In the genomic region with DNA sequence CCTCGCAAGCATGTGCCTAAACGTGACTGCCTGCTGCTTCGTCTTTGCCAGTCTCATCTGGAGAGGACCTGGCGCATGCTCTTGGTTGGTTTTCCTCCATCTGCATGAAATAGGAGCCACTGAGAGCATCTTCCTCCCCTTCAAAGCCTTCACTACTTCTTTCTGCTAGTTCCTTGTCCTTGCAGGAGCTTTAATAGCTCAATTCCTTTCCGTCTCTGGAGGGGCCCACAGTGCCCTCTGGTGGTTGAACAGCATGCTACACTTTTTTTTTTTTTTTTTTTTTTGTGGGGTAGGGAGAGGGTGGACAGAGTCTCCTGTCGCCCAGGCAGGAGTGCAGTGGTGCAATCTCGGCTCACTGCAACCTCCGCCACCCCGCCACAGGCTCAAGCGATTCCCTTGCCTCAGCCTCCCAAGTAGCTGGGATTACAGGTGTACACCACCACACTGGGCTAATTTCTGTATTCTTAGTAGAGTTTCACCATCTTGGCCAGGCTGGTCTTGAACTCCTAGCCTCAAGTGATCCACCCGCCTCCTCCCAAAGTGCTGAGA, we compare ENCODE assay signal across 1 cellular context.
TF ChIP-seq lines count a peak whose summit lies in the region.

No MANE protein-coding gene starts in this region.

TF ChIP-seq in HepG2, 621 proteins besides CTCF, POLR2A, EP300 and RAD21 (continued from another document):
- TF ChIP-seq HNRNPUL1 (IDR thresholded peaks at IDR 0.05; ENCODE audit: low read depth, low read length) (no peak), ZBTB7B (CRISPR knock-in tag; IDR thresholded peaks at IDR 0.05) (no peak), EED (CRISPR knock-in tag; IDR thresholded peaks at IDR 0.05) (no peak), CC2D1A (CRISPR knock-in tag; IDR thresholded peaks at IDR 0.05) (no peak), CBX2 (IDR thresholded peaks at IDR 0.05; ENCODE audit: low read depth, low read length) (no peak), CBX2 (CRISPR knock-in tag; IDR thresholded peaks at IDR 0.05; ENCODE audit: low read depth) (no peak), POLR2G (IDR thresholded peaks at IDR 0.05; ENCODE audit: low read depth, low read length) (no peak), ZNF124 (CRISPR knock-in tag; IDR thresholded peaks at IDR 0.05) (no peak), HMG20A (CRISPR knock-in tag; IDR thresholded peaks at IDR 0.05; ENCODE audit: borderline replicate concordance) (no peak), ZNF460 (CRISPR knock-in tag; IDR thresholded peaks at IDR 0.05; ENCODE audit: borderline replicate concordance) (peak; percentile 23; the same call in 1 of the 2 replicates), ZSCAN25 (CRISPR knock-in tag; IDR thresholded peaks at IDR 0.05) (peak; percentile 48; the same call in 1 of the 2 replicates), KAT8 (CRISPR knock-in tag; IDR thresholded peaks at IDR 0.05) (0 out of 2 replicates have a peak, but pooled peaks have one; percentile 34), ZNF883 (CRISPR knock-in tag; IDR thresholded peaks at IDR 0.05; ENCODE audit: not compliant biosample characterization) (no peak), GABPB1 (CRISPR knock-in tag; IDR thresholded peaks at IDR 0.05) (0 out of 2 replicates have a peak, but pooled peaks have one; percentile 11), GATAD2A (CRISPR knock-in tag; IDR thresholded peaks at IDR 0.05) (0 out of 2 replicates have a peak, but pooled peaks have one; percentile 20), ISL2 (CRISPR knock-in tag; IDR thresholded peaks at IDR 0.05) (no peak), ZBTB42 (CRISPR knock-in tag; IDR thresholded peaks at IDR 0.05) (no peak), ZNF792 (CRISPR knock-in tag; IDR thresholded peaks at IDR 0.05) (no peak), KDM2A (CRISPR knock-in tag; IDR thresholded peaks at IDR 0.05; ENCODE audit: borderline replicate concordance, low read depth) (0 out of 2 replicates have a peak, but pooled peaks have one; percentile 16), KDM6A (CRISPR knock-in tag; IDR thresholded peaks at IDR 0.05; ENCODE audit: low read depth) (no peak), ZNF451 (CRISPR knock-in tag; IDR thresholded peaks at IDR 0.05) (no peak)
- TF ChIP-seq, protein P1, sequence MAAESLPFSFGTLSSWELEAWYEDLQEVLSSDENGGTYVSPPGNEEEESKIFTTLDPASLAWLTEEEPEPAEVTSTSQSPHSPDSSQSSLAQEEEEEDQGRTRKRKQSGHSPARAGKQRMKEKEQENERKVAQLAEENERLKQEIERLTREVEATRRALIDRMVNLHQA (CRISPR knock-in tag; IDR thresholded peaks at IDR 0.05) = no peak
- TF ChIP-seq, protein P2, sequence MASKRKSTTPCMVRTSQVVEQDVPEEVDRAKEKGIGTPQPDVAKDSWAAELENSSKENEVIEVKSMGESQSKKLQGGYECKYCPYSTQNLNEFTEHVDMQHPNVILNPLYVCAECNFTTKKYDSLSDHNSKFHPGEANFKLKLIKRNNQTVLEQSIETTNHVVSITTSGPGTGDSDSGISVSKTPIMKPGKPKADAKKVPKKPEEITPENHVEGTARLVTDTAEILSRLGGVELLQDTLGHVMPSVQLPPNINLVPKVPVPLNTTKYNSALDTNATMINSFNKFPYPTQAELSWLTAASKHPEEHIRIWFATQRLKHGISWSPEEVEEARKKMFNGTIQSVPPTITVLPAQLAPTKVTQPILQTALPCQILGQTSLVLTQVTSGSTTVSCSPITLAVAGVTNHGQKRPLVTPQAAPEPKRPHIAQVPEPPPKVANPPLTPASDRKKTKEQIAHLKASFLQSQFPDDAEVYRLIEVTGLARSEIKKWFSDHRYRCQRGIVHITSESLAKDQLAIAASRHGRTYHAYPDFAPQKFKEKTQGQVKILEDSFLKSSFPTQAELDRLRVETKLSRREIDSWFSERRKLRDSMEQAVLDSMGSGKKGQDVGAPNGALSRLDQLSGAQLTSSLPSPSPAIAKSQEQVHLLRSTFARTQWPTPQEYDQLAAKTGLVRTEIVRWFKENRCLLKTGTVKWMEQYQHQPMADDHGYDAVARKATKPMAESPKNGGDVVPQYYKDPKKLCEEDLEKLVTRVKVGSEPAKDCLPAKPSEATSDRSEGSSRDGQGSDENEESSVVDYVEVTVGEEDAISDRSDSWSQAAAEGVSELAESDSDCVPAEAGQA (IDR thresholded peaks at IDR 0.05; ENCODE audit: low read depth) = no peak
- TF ChIP-seq, protein P2 (CRISPR knock-in tag; IDR thresholded peaks at IDR 0.05; ENCODE audit: borderline replicate concordance) = no peak
- TF ChIP-seq, protein P3, sequence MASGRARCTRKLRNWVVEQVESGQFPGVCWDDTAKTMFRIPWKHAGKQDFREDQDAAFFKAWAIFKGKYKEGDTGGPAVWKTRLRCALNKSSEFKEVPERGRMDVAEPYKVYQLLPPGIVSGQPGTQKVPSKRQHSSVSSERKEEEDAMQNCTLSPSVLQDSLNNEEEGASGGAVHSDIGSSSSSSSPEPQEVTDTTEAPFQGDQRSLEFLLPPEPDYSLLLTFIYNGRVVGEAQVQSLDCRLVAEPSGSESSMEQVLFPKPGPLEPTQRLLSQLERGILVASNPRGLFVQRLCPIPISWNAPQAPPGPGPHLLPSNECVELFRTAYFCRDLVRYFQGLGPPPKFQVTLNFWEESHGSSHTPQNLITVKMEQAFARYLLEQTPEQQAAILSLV (CRISPR knock-in tag; IDR thresholded peaks at IDR 0.05; ENCODE audit: borderline replicate concordance) = no peak
- TF ChIP-seq, protein P4, sequence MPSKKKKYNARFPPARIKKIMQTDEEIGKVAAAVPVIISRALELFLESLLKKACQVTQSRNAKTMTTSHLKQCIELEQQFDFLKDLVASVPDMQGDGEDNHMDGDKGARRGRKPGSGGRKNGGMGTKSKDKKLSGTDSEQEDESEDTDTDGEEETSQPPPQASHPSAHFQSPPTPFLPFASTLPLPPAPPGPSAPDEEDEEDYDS (CRISPR knock-in tag; IDR thresholded peaks at IDR 0.05) = no peak
- TF ChIP-seq, protein P5, sequence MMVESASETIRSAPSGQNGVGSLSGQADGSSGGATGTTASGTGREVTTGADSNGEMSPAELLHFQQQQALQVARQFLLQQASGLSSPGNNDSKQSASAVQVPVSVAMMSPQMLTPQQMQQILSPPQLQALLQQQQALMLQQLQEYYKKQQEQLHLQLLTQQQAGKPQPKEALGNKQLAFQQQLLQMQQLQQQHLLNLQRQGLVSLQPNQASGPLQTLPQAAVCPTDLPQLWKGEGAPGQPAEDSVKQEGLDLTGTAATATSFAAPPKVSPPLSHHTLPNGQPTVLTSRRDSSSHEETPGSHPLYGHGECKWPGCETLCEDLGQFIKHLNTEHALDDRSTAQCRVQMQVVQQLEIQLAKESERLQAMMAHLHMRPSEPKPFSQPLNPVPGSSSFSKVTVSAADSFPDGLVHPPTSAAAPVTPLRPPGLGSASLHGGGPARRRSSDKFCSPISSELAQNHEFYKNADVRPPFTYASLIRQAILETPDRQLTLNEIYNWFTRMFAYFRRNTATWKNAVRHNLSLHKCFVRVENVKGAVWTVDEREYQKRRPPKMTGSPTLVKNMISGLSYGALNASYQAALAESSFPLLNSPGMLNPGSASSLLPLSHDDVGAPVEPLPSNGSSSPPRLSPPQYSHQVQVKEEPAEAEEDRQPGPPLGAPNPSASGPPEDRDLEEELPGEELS (CRISPR knock-in tag; IDR thresholded peaks at IDR 0.05) = no peak
- TF ChIP-seq, protein P6, sequence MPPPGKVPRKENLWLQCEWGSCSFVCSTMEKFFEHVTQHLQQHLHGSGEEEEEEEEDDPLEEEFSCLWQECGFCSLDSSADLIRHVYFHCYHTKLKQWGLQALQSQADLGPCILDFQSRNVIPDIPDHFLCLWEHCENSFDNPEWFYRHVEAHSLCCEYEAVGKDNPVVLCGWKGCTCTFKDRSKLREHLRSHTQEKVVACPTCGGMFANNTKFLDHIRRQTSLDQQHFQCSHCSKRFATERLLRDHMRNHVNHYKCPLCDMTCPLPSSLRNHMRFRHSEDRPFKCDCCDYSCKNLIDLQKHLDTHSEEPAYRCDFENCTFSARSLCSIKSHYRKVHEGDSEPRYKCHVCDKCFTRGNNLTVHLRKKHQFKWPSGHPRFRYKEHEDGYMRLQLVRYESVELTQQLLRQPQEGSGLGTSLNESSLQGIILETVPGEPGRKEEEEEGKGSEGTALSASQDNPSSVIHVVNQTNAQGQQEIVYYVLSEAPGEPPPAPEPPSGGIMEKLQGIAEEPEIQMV (CRISPR knock-in tag; IDR thresholded peaks at IDR 0.05; ENCODE audit: low read depth) = no peak
